ENCODE assay signal across 28 cellular contexts in the genomic region with DNA sequence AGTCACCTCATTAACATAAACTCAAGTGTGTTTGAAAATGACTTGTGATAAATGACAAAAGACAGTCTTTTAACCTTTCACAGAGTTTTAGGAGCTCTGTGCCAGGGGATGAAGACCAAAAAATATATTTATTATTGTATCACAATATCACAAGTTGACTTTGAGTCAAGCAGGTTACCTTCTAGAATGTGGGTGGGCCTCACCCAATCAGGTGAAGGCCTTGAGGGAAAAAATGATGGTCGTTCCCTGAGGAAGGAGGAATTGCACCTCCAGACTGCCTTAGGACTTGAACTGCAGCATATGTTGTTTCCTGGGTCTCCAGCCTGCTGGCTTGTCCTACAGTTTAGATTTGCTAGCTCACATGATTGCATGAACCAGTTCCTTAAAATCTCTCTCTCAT.
"Had no signal": no experiment of that assay in that cellular context is flagged by ENCODE, and none has a peak within 500 bp of the region (broad histone marks: within the 10 kb centered on the region; RNA-seq: fewer than 3 reads in every experiment).

No MANE protein-coding gene starts in this region.

- ATAC-seq: psoas muscle; right cardiac atrium; right lobe of liver; stimulated activated effector memory CD8-positive, alpha-beta T cell treated with anti-CD3 and anti-CD28 coated beads, Interleukin-12 subunit alpha, Interleukin-12 subunit beta, amount 100 ng/mL, for 72 hours; stimulated activated naive B cell treated with anti-CD40 and anti-IgM and Interleukin-4, amounts not matched to agents 10 μg/mL and 1 μg/mL and 100 μg/mL, for 72 hours had no signal

- H3K36me3 Mint-ChIP-seq: neural progenitor cell; stimulated activated effector memory CD8-positive, alpha-beta T cell treated with anti-CD3 and anti-CD28 coated beads, Interleukin-12 subunit alpha, Interleukin-12 subunit beta, amount 100 ng/mL, for 72 hours; stimulated activated naive B cell treated with anti-CD40 and anti-IgM and Interleukin-4, amounts not matched to agents 10 μg/mL and 1 μg/mL and 100 μg/mL, for 72 hours had no signal

- H3K27ac ChIP-seq: neural progenitor cell, ovary, parathyroid adenoma, psoas muscle, right lobe of liver, sigmoid colon, stomach, thoracic aorta, thyroid gland, tibial nerve, upper lobe of left lung, vagina had no signal

- H3K9me3 Mint-ChIP-seq: nephron; neural progenitor cell; stimulated activated effector memory CD8-positive, alpha-beta T cell treated with anti-CD3 and anti-CD28 coated beads, Interleukin-12 subunit alpha, Interleukin-12 subunit beta, amount 100 ng/mL, for 72 hours; stimulated activated naive B cell treated with anti-CD40 and anti-IgM and Interleukin-4, amounts not matched to agents 10 μg/mL and 1 μg/mL and 100 μg/mL, for 72 hours; stimulated activated naive CD8-positive, alpha-beta T cell treated with anti-CD3 and anti-CD28 coated beads, Interleukin-15, Interleukin-2, amounts not matched to agents 100 ng/mL and 50 ng/mL, for 24 hours had no signal

- H3K27me3 ChIP-seq: neural progenitor cell, ovary, right lobe of liver, sigmoid colon, stomach, thyroid gland, tibial nerve, upper lobe of left lung, vagina had no signal

- H3K9me3 ChIP-seq: ovary, psoas muscle, right lobe of liver, sigmoid colon, stomach, thoracic aorta, thyroid gland, tibial nerve, upper lobe of left lung, vagina had no signal

- FAIRE-seq: small intestine, urothelium cell line had no signal

- H3K4me3 ChIP-seq: neural progenitor cell, ovary, psoas muscle, right lobe of liver, sigmoid colon, stomach, thoracic aorta, thyroid gland, tibial nerve, upper lobe of left lung, vagina had no signal

- H3K4me3 Mint-ChIP-seq: nephron; neural progenitor cell; stimulated activated effector memory CD8-positive, alpha-beta T cell treated with anti-CD3 and anti-CD28 coated beads, Interleukin-12 subunit alpha, Interleukin-12 subunit beta, amount 100 ng/mL, for 72 hours; stimulated activated naive B cell treated with anti-CD40 and anti-IgM and Interleukin-4, amounts not matched to agents 10 μg/mL and 1 μg/mL and 100 μg/mL, for 72 hours; stimulated activated naive CD8-positive, alpha-beta T cell treated with anti-CD3 and anti-CD28 coated beads, Interleukin-15, Interleukin-2, amounts not matched to agents 100 ng/mL and 50 ng/mL, for 24 hours had no signal

- H3K9ac ChIP-seq: neural progenitor cell, parathyroid adenoma had no signal

- H3K4me1 ChIP-seq: neural progenitor cell, parathyroid adenoma, psoas muscle, sigmoid colon, stomach, thyroid gland, tibial nerve, upper lobe of left lung, vagina had no signal

- H2AFZ ChIP-seq: neural progenitor cell, parathyroid adenoma had no signal

- H3K79me2 ChIP-seq: parathyroid adenoma had no signal

- H3K4me2 ChIP-seq: neural progenitor cell had no signal

- H3K4me1 Mint-ChIP-seq: nephron; neural progenitor cell; stimulated activated effector memory CD8-positive, alpha-beta T cell treated with anti-CD3 and anti-CD28 coated beads, Interleukin-12 subunit alpha, Interleukin-12 subunit beta, amount 100 ng/mL, for 72 hours; stimulated activated naive B cell treated with anti-CD40 and anti-IgM and Interleukin-4, amounts not matched to agents 10 μg/mL and 1 μg/mL and 100 μg/mL, for 72 hours had no signal

- H3K27me3 Mint-ChIP-seq: progenitor cell of endocrine pancreas; stimulated activated naive CD8-positive, alpha-beta T cell treated with anti-CD3 and anti-CD28 coated beads, Interleukin-15, Interleukin-2, amounts not matched to agents 100 ng/mL and 50 ng/mL, for 24 hours had no signal

- H3K27ac Mint-ChIP-seq: nephron; neural progenitor cell; progenitor cell of endocrine pancreas; stimulated activated effector memory CD8-positive, alpha-beta T cell treated with anti-CD3 and anti-CD28 coated beads, Interleukin-12 subunit alpha, Interleukin-12 subunit beta, amount 100 ng/mL, for 72 hours; stimulated activated naive B cell treated with anti-CD40 and anti-IgM and Interleukin-4, amounts not matched to agents 10 μg/mL and 1 μg/mL and 100 μg/mL, for 72 hours; stimulated activated naive CD8-positive, alpha-beta T cell treated with anti-CD3 and anti-CD28 coated beads, Interleukin-15, Interleukin-2, amounts not matched to agents 100 ng/mL and 50 ng/mL, for 24 hours had no signal

- DNase-seq: occipital lobe; ovary; posterior cingulate gyrus; psoas muscle; right cardiac atrium; right lobe of liver; sigmoid colon; small intestine; stimulated activated CD4-positive, alpha-beta T cell treated with anti-CD3 and anti-CD28 coated beads, Interleukin-15, amount 100 ng/mL, for 24 hours; stimulated activated CD4-positive, alpha-beta T cell treated with anti-CD3 and anti-CD28 coated beads, Interleukin-2, amount 100 ng/mL, for 24 hours; stimulated activated CD4-positive, alpha-beta T cell treated with anti-CD3 and anti-CD28 coated beads, Interleukin-2, amount 100 ng/mL, for 48 hours; stimulated activated CD4-positive, alpha-beta T cell treated with anti-CD3 and anti-CD28 coated beads, Interleukin-4, amount 100 ng/mL, for 24 hours; stimulated activated naive B cell treated with anti-CD40 and anti-IgM and Interleukin-4, amounts not matched to agents 10 μg/mL and 1 μg/mL and 100 μg/mL, for 72 hours; stimulated activated naive CD4-positive, alpha-beta T cell treated with Interleukin-2 at 50 U/mL for 16 hours; stomach; thyroid gland; trophoblast cell; upper lobe of left lung had no signal

- H3K36me3 ChIP-seq: neural progenitor cell, ovary, right lobe of liver, sigmoid colon, stomach, thoracic aorta, thyroid gland, tibial nerve, upper lobe of left lung, vagina had no signal
